In genomic region chr9:126486276-126486675, GRCh38 we compare ENCODE assay signal across 1 cellular context.
TF ChIP-seq lines count a peak whose summit lies in the region.

No MANE protein-coding gene starts in this region.

TF ChIP-seq in H1, 55 proteins besides CTCF, POLR2A, EP300 and RAD21 (continued from another document):
- TF ChIP-seq, protein P1, sequence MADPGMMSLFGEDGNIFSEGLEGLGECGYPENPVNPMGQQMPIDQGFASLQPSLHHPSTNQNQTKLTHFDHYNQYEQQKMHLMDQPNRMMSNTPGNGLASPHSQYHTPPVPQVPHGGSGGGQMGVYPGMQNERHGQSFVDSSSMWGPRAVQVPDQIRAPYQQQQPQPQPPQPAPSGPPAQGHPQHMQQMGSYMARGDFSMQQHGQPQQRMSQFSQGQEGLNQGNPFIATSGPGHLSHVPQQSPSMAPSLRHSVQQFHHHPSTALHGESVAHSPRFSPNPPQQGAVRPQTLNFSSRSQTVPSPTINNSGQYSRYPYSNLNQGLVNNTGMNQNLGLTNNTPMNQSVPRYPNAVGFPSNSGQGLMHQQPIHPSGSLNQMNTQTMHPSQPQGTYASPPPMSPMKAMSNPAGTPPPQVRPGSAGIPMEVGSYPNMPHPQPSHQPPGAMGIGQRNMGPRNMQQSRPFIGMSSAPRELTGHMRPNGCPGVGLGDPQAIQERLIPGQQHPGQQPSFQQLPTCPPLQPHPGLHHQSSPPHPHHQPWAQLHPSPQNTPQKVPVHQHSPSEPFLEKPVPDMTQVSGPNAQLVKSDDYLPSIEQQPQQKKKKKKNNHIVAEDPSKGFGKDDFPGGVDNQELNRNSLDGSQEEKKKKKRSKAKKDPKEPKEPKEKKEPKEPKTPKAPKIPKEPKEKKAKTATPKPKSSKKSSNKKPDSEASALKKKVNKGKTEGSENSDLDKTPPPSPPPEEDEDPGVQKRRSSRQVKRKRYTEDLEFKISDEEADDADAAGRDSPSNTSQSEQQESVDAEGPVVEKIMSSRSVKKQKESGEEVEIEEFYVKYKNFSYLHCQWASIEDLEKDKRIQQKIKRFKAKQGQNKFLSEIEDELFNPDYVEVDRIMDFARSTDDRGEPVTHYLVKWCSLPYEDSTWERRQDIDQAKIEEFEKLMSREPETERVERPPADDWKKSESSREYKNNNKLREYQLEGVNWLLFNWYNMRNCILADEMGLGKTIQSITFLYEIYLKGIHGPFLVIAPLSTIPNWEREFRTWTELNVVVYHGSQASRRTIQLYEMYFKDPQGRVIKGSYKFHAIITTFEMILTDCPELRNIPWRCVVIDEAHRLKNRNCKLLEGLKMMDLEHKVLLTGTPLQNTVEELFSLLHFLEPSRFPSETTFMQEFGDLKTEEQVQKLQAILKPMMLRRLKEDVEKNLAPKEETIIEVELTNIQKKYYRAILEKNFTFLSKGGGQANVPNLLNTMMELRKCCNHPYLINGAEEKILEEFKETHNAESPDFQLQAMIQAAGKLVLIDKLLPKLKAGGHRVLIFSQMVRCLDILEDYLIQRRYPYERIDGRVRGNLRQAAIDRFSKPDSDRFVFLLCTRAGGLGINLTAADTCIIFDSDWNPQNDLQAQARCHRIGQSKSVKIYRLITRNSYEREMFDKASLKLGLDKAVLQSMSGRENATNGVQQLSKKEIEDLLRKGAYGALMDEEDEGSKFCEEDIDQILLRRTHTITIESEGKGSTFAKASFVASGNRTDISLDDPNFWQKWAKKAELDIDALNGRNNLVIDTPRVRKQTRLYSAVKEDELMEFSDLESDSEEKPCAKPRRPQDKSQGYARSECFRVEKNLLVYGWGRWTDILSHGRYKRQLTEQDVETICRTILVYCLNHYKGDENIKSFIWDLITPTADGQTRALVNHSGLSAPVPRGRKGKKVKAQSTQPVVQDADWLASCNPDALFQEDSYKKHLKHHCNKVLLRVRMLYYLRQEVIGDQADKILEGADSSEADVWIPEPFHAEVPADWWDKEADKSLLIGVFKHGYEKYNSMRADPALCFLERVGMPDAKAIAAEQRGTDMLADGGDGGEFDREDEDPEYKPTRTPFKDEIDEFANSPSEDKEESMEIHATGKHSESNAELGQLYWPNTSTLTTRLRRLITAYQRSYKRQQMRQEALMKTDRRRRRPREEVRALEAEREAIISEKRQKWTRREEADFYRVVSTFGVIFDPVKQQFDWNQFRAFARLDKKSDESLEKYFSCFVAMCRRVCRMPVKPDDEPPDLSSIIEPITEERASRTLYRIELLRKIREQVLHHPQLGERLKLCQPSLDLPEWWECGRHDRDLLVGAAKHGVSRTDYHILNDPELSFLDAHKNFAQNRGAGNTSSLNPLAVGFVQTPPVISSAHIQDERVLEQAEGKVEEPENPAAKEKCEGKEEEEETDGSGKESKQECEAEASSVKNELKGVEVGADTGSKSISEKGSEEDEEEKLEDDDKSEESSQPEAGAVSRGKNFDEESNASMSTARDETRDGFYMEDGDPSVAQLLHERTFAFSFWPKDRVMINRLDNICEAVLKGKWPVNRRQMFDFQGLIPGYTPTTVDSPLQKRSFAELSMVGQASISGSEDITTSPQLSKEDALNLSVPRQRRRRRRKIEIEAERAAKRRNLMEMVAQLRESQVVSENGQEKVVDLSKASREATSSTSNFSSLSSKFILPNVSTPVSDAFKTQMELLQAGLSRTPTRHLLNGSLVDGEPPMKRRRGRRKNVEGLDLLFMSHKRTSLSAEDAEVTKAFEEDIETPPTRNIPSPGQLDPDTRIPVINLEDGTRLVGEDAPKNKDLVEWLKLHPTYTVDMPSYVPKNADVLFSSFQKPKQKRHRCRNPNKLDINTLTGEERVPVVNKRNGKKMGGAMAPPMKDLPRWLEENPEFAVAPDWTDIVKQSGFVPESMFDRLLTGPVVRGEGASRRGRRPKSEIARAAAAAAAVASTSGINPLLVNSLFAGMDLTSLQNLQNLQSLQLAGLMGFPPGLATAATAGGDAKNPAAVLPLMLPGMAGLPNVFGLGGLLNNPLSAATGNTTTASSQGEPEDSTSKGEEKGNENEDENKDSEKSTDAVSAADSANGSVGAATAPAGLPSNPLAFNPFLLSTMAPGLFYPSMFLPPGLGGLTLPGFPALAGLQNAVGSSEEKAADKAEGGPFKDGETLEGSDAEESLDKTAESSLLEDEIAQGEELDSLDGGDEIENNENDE (IDR thresholded peaks at IDR 0.05; ENCODE audit: insufficient replicate concordance, low read length): no peak
- no peak for TF ChIP-seq BACH1 (IDR thresholded peaks at IDR 0.05; ENCODE audit: low read length)
- no peak for TF ChIP-seq CBX8 (IDR thresholded peaks at IDR 0.05; ENCODE audit: borderline replicate concordance, low read depth, low read length)
- TF ChIP-seq NANOG (IDR thresholded peaks at IDR 0.05; ENCODE audit: insufficient read depth, low read depth, low read length, poor library complexity, severe bottlenecking): no peak
